ENCODE assay signal across 8 cellular contexts in genomic region chr12:26845057-26845666, GRCh38. TPM values are rescaled to one million over a fixed set of nuclear protein-coding genes. Genes with fewer than 3 reads are reported as not detected.
A peak's percentile ranks its signal among the peaks of the same experiment; 100 is the strongest.
DNase-seq lines count a peak whose midpoint lies in the region; ATAC-seq, FAIRE-seq and TF ChIP-seq lines count a peak whose summit lies in the region.

No MANE protein-coding gene starts in this region.

- H3K27me3 ChIP-seq in OCI-LY3 (ENCODE audit: low read depth, low read length) (no peaks in the 10 kb centered on the region), H1 (replicated peaks in 1 of 4; ENCODE audit: control insufficient read depth in 3 of 4, extremely low read depth in 1 of 4, insufficient read depth in 3 of 4, low read length in 3 of 4) (no peaks in the 10 kb centered on the region)

- H2AFZ ChIP-seq in OCI-LY3 (ENCODE audit: low read depth, low read length) (no peak overlapping the region), H1 (ENCODE audit: low read length) (no peak overlapping the region)

- H3K79me2 ChIP-seq in OCI-LY3 (ENCODE audit: low read length) (no peaks in the 10 kb centered on the region), H1 (ENCODE audit: control insufficient read depth in 1 of 2, insufficient read depth in 2 of 2, low read length in 2 of 2) (no peaks in the 10 kb centered on the region)

- H3K4ac ChIP-seq in H1 (replicated peaks; ENCODE audit: insufficient read length, low read depth, low read length) = no peak overlapping the region

- H2BK20ac ChIP-seq in H1 (ENCODE audit: low read length) = no peak overlapping the region

- TF ChIP-seq EP300 in H1 (IDR thresholded peaks at IDR 0.05; ENCODE audit: borderline replicate concordance in 1 of 2, low read depth in 2 of 2, low read length in 2 of 2) = no peak

- 51% methylated on average over 11 of the region's 11 CpGs; no CpG with 5 or more reads in 1 of the 2 experiments for WGBS in H1 (ENCODE audit: extremely low coverage in 1 of 2, insufficient coverage in 1 of 2, insufficient read length in 1 of 2, insufficient replicate concordance in 2 of 2, low coverage in 1 of 2, low lambda C conversion rate in 2 of 2, missing lambda C conversion rate in 1 of 2), 2 experiments
- WGBS in mesodermal cell (ENCODE audit: insufficient coverage in 2 of 2), 2 experiments = 92% methylated on average over 2 of the region's 11 CpGs; no CpG with 5 or more reads in 1 of the 2 experiments

- no peak overlapping the region for H2AK5ac ChIP-seq in H1 (ENCODE audit: low read depth, low read length)

- no peak for ATAC-seq in HG03039 (IDR thresholded peaks at IDR 0.05; ENCODE audit: unreplicated experiment)

- no peak overlapping the region for H4K91ac ChIP-seq in H1 (replicated peaks; ENCODE audit: insufficient read length, low read length)

- no peaks in the 10 kb centered on the region for H3K79me1 ChIP-seq in H1 (ENCODE audit: low read depth, low read length)

- H3K4me3 ChIP-seq in OCI-LY3 (ENCODE audit: low read length) (peak overlapping the region; percentile 39; the same call in 1 of the 2 replicates), H1 (ENCODE audit: extremely low read depth in 1 of 4, insufficient read depth in 2 of 4, low read depth in 3 of 4, low read length in 4 of 4) (no peak overlapping the region), mesodermal cell (ENCODE audit: extremely low read depth, insufficient read depth, low read length, poor library complexity, severe bottlenecking) (no peak overlapping the region)

- H3K4me2 ChIP-seq in OCI-LY3 (ENCODE audit: low read length) = peak overlapping the region; percentile 81
- H3K4me2 ChIP-seq in H1 (ENCODE audit: insufficient read depth in 1 of 2, low read depth in 2 of 2, low read length in 2 of 2) = no peak overlapping the region

- H3K4me1 ChIP-seq in OCI-LY3 (ENCODE audit: low read length) (peaks cover 18% of the 10 kb centered on the region), H1 (replicated peaks in 1 of 4; ENCODE audit: control insufficient read depth in 3 of 4, insufficient read depth in 4 of 4, low read length in 3 of 4) (no peaks in the 10 kb centered on the region), mesodermal cell (ENCODE audit: control insufficient read depth, insufficient read depth, low read length, poor library complexity, severe bottlenecking) (peaks cover 18% of the 10 kb centered on the region)

- peak; percentile 37 to 60 for TF ChIP-seq RAD21 in H1 (IDR thresholded peaks at IDR 0.05 in 1 of 2, conservative IDR thresholded peaks at IDR 0.05 in 1 of 2; ENCODE audit: low read depth in 2 of 2, low read length in 2 of 2)

- H3K23ac ChIP-seq in H1 (ENCODE audit: insufficient read length) = no peak overlapping the region

- POLR2A ChIA-PET in H1 (lab: Charles Lee; ENCODE audit: partially characterized antibody) = no interaction called here

- peak; percentile 52 for TF ChIP-seq CTCF in OCI-LY3 (IDR thresholded peaks at IDR 0.05; ENCODE audit: low read depth, low read length)
- peak; percentile 48 to 66 (median 58) for TF ChIP-seq CTCF in H1 (IDR thresholded peaks at IDR 0.05; ENCODE audit: control extremely low read depth in 1 of 3, insufficient read depth in 1 of 3, low read depth in 1 of 3, low read length in 3 of 3)

- peak; percentile 27 for DNase-seq in activated CD8-positive, alpha-beta memory T cell treated with anti-CD3 and anti-CD28 coated beads, Interleukin-2, amount 50 U/mL, for 4 hours
- DNase-seq in activated CD8-positive, alpha-beta memory T cell treated with anti-CD3 and anti-CD28 coated beads, Interleukin-2, amount 50 U/mL, for 48 hours = no peak
- DNase-seq in H1 (ENCODE audit: low read depth in 1 of 2, low spot score in 2 of 2) (peak in 1 of 2 experiments; percentile 76), HuH-7.5 (ENCODE audit: low spot score) (no peak), GM12892 (ENCODE audit: insufficient read length) (no peak)

- CTCF ChIA-PET in H1 (lab: Charles Lee; ENCODE audit: partially characterized antibody) = interaction anchor here (0.7 to 2.3 kb wide), 12 partner anchors 12 to 126 kb away, joined by 3 to 27 read pairs (median 4); partner anchors contain the start of gene ITPR2

- H3K36me3 ChIP-seq in OCI-LY3 (replicated peaks; ENCODE audit: low read depth, low read length) = no peaks in the 10 kb centered on the region
- no peaks in the 10 kb centered on the region for H3K36me3 ChIP-seq in H1 (ENCODE audit: control insufficient read depth in 2 of 4, insufficient read depth in 4 of 4, low read length in 3 of 4)
- no peaks in the 10 kb centered on the region for H3K36me3 ChIP-seq in mesodermal cell (ENCODE audit: control insufficient read depth, insufficient read depth, low read length)

- FAIRE-seq in H1 (lab: Jason Lieb, UNC) (no peak), GM12892 (lab: Jason Lieb, UNC) (no peak)

- no peak overlapping the region for H4K5ac ChIP-seq in H1 (ENCODE audit: insufficient read length, low read depth, low read length)

- no peak overlapping the region for H3K18ac ChIP-seq in H1 (ENCODE audit: extremely low read depth, low read length)

- H3K14ac ChIP-seq in H1 (ENCODE audit: insufficient read length) = no peak overlapping the region

- no peak overlapping the region for H3K56ac ChIP-seq in H1 (replicated peaks; ENCODE audit: insufficient read length, low read depth, low read length)

- no peak overlapping the region for H2BK5ac ChIP-seq in H1 (ENCODE audit: low read depth, low read length)

- H3K9ac ChIP-seq in OCI-LY3 (ENCODE audit: low read length) = no peak overlapping the region
- H3K9ac ChIP-seq in H1 (replicated peaks in 1 of 4; ENCODE audit: extremely low read depth in 1 of 4, low read depth in 3 of 4, low read length in 3 of 4) = no peak overlapping the region

- no peak for TF ChIP-seq POLR2A in H1 (IDR thresholded peaks at IDR 0.05; ENCODE audit: control extremely low read depth in 1 of 2, low read depth in 2 of 2, low read length in 2 of 2)
- no peak for TF ChIP-seq POLR2A in GM12892 (IDR thresholded peaks at IDR 0.05; ENCODE audit: low read depth, low read length)

- H3K27ac ChIP-seq in OCI-LY3 (ENCODE audit: low read length) (no peak overlapping the region), H1 (ENCODE audit: low read depth, low read length) (no peak overlapping the region), mesodermal cell (ENCODE audit: low read depth, low read length, severe bottlenecking) (peak overlapping the region; percentile 73)

- no peaks in the 10 kb centered on the region for H3K23me2 ChIP-seq in H1 (ENCODE audit: low read depth, low read length)

- H3K9me3 ChIP-seq in OCI-LY3 (ENCODE audit: insufficient read depth, low read length) = no peaks in the 10 kb centered on the region
- no peaks in the 10 kb centered on the region for H3K9me3 ChIP-seq in H1 (ENCODE audit: insufficient read depth in 2 of 2, low read depth in 1 of 2, low read length in 1 of 2)
- no peaks in the 10 kb centered on the region for H3K9me3 ChIP-seq in mesodermal cell (ENCODE audit: control insufficient read depth, low read length)

- H2BK120ac ChIP-seq in H1 (replicated peaks; ENCODE audit: low read depth, low read length) = no peak overlapping the region

- no peak overlapping the region for H2BK15ac ChIP-seq in H1 (ENCODE audit: low read length)

- H4K20me1 ChIP-seq in OCI-LY3 (ENCODE audit: insufficient read depth, low read length) = no peaks in the 10 kb centered on the region
- H4K20me1 ChIP-seq in H1 (replicated peaks in 1 of 2; ENCODE audit: control insufficient read depth in 1 of 2, insufficient read depth in 2 of 2, low read length in 2 of 2) = no peaks in the 10 kb centered on the region

- no peak overlapping the region for H4K8ac ChIP-seq in H1 (ENCODE audit: extremely low read depth, insufficient read depth, low read length)

- H2BK12ac ChIP-seq in H1 (ENCODE audit: low read depth, low read length) = no peak overlapping the region

TF ChIP-seq in H1, 55 proteins besides CTCF, POLR2A, EP300 and RAD21:
- TF ChIP-seq EZH2 (IDR thresholded peaks at IDR 0.05; ENCODE audit: low read depth, low read length, severe bottlenecking) = no peak
- 0 out of 2 replicates have a peak, but pooled peaks have one; percentile 29 for TF ChIP-seq EGR1 (IDR thresholded peaks at IDR 0.05; ENCODE audit: borderline replicate concordance, low read depth, low read length)

RNA-seq across cellular contexts. Expression of gene ITPR2, which starts 12.2 kb away (rescaled TPM):
- total RNA-seq in H1 (2021; fragmentation: NEBNext Ultra II Directional; extraction: Animal tissue kit (Norgen Biotek cat#: 25700)) = 48.3 and 48.4 TPM in 2 replicates
- 3.2 and 4.1 TPM in 2 replicates for polyA plus RNA-seq in H1 (2011; rRNA removed)
- 6.1 TPM for polyA plus RNA-seq in H1 (2011; cell fraction: cytosol; rRNA removed)
- polyA plus RNA-seq in H1 (2011; cell fraction: nucleus; rRNA removed) = 8.0 TPM
- 5.9 to 12.8 TPM (median 9.7 TPM) in 4 replicates for polyA plus RNA-seq in H1 (2012, experiment 1 of 2)
- 0.54 TPM for polyA plus RNA-seq in H1 (2012, experiment 2 of 2)
- 27.2 TPM for polyA plus RNA-seq in H1 (2013, experiment 1 of 2)
- 24.3 TPM for polyA plus RNA-seq in H1 (2013, experiment 2 of 2)
- 56.2 and 67.1 TPM in 2 replicates for polyA minus RNA-seq in H1 (2011; rRNA and poly(A)+ RNA removed)
- 15.0 TPM for polyA minus RNA-seq in H1 (2011; cell fraction: cytosol; rRNA and poly(A)+ RNA removed)
- 109 TPM for polyA minus RNA-seq in H1 (2011; cell fraction: nucleus; rRNA and poly(A)+ RNA removed)
- polyA plus RNA-seq in mesodermal cell (2013, experiment 1 of 2) = 5.9 TPM
- polyA plus RNA-seq in mesodermal cell (2013, experiment 2 of 2) = 5.7 TPM
- 19.1 TPM for polyA plus RNA-seq in GM12892 (2012; ENCODE audit: missing spikeins)
